ENCODE assay signal across 9 cellular contexts in genomic region chr10:5317547-5318107, GRCh38. TPM values are rescaled to one million over a fixed set of nuclear protein-coding genes. Genes with fewer than 3 reads are reported as not detected.
A peak's percentile ranks its signal among the peaks of the same experiment; 100 is the strongest.
DNase-seq lines count a peak whose midpoint lies in the region; ATAC-seq and TF ChIP-seq lines count a peak whose summit lies in the region.
"Had no signal": no experiment of that assay in that cellular context is flagged by ENCODE, and none has a peak within 500 bp of the region (broad histone marks: within the 10 kb centered on the region; RNA-seq: fewer than 3 reads in every experiment).

No MANE protein-coding gene starts in this region.

- peak overlapping the region; percentile 55; the same call in 1 of the 2 replicates for H2AFZ ChIP-seq in PC-9
- H2AFZ ChIP-seq: parathyroid adenoma had no signal

- peak overlapping the region in 9 of 10 donors; percentile 43 to 75 (median 65) for H3K4me3 Mint-ChIP-seq in naive thymus-derived CD8-positive, alpha-beta T cell

- peaks cover 20 to 43% (median 38%) of the 10 kb centered on the region in 4 donors for H3K4me1 Mint-ChIP-seq in naive thymus-derived CD8-positive, alpha-beta T cell

- H3K27me3 Mint-ChIP-seq in naive thymus-derived CD8-positive, alpha-beta T cell, result no peaks in the 10 kb centered on the region

- ATAC-seq in GM19452 (IDR thresholded peaks at IDR 0.05; ENCODE audit: unreplicated experiment), result peak; percentile 65
- ATAC-seq in naive thymus-derived CD8-positive, alpha-beta T cell, result peak; percentile 87 to 92
- ATAC-seq in upper lobe of right lung, result no peak

- H3K4me1 ChIP-seq in PC-9 (replicated peaks; ENCODE audit: insufficient read depth) (peaks cover 11% of the 10 kb centered on the region), upper lobe of right lung (no peaks in the 10 kb centered on the region)
- H3K4me1 ChIP-seq: parathyroid adenoma had no signal

- no peak overlapping the region for H3K4me3 ChIP-seq in PC-9
- H3K4me3 ChIP-seq in upper lobe of right lung, result no peak overlapping the region

- no peaks in the 10 kb centered on the region for H3F3A ChIP-seq in PC-9 (ENCODE audit: insufficient read depth, low read depth)

- POLR2A ChIA-PET in PC-9 (lab: Charles Lee; ENCODE audit: unreplicated experiment), result interaction anchor here (0.6 to 0.7 kb wide), 4 partner anchors 37 to 1344 kb away, joined by 3 to 8 read pairs (median 6); no protein-coding TSS in a partner anchor
- POLR2A ChIA-PET in naive thymus-derived CD8-positive, alpha-beta T cell (lab: Charles Lee), result interaction anchor here (1.1 to 1.4 kb wide), 4 partner anchors 10 to 25 kb away, joined by 3 to 6 read pairs (median 4); no protein-coding TSS in a partner anchor

- H3K9me3 ChIP-seq in PC-9 (ENCODE audit: insufficient read depth, low read depth) (no peaks in the 10 kb centered on the region), upper lobe of right lung (no peaks in the 10 kb centered on the region)

- H3K36me3 ChIP-seq in PC-9 (ENCODE audit: low read depth) (no peaks in the 10 kb centered on the region), upper lobe of right lung (no peaks in the 10 kb centered on the region)

- no peaks in the 10 kb centered on the region for H3K79me2 ChIP-seq in PC-9 (ENCODE audit: low read depth)
- H3K79me2 ChIP-seq: parathyroid adenoma had no signal

- no peak for TF ChIP-seq CTCF in PC-9 (conservative IDR thresholded peaks at IDR 0.05)
- no peak for TF ChIP-seq CTCF in upper lobe of right lung (IDR thresholded peaks at IDR 0.05)
- no peak for TF ChIP-seq CTCF in GM10266 (IDR thresholded peaks at IDR 0.05; ENCODE audit: control insufficient read depth, insufficient read depth, low read depth, missing control alignments)

- H3K27ac ChIP-seq in PC-9 (peak overlapping the region; percentile 61), upper lobe of right lung (no peak overlapping the region)
- H3K27ac ChIP-seq: parathyroid adenoma had no signal

- H3K27me3 ChIP-seq in PC-9 (ENCODE audit: insufficient read depth, low read depth) (no peaks in the 10 kb centered on the region), upper lobe of right lung (no peaks in the 10 kb centered on the region)

- no TSS peak for BruUV-seq in PC-9 (replicated peaks; lab: Mats Ljungman, UMichigan)

- H3K9me2 ChIP-seq in PC-9 (ENCODE audit: insufficient read depth), result no peaks in the 10 kb centered on the region

- H3K36me3 Mint-ChIP-seq in naive thymus-derived CD8-positive, alpha-beta T cell, result peaks cover 0 to 5% (median 0%) of the 10 kb centered on the region in 3 donors

- H3K9me3 Mint-ChIP-seq in naive thymus-derived CD8-positive, alpha-beta T cell, result peaks cover 0 to 7% (median 0%) of the 10 kb centered on the region in 9 donors

- H3K4me2 ChIP-seq in PC-9, result no peak overlapping the region

- DNase-seq in PC-9 (peak; percentile 70 to 74), activated gamma-delta T cell treated with Interleukin-2 at 50 U/mL for 16 hours (peak; percentile 31), NCI-H510A treated with DMSO at 0.1 percent for 48 hours (lab: John Stamatoyannopoulos, UW) (no peak), upper lobe of right lung (no peak), NCI-H1930 (lab: John Stamatoyannopoulos, UW) (no peak), GM10266 (ENCODE audit: extremely low spot score) (no peak)
- DNase-seq in naive thymus-derived CD8-positive, alpha-beta T cell, result peak in 7 of 10 donors; percentile 3 to 63 (median 26)

- CTCF ChIA-PET in PC-9 (lab: Charles Lee), result no interaction called here

- intact Hi-C loops in PC-9 (cut with micrococcal nuclease; ENCODE audit: unreplicated experiment) (no loop called here), upper lobe of right lung (cut with DNase I) (no loop called here)

- H4K20me1 ChIP-seq in PC-9 (ENCODE audit: insufficient read depth), result no peaks in the 10 kb centered on the region

- H3K27ac Mint-ChIP-seq in naive thymus-derived CD8-positive, alpha-beta T cell, result peak overlapping the region; percentile 20 to 83 (median 53)

RNA-seq across cellular contexts. Expression of gene UCN3, which starts 47.1 kb away (rescaled TPM):
- total RNA-seq in PC-9 (2021), result not detected in 2 replicates
- total RNA-seq in naive thymus-derived CD8-positive, alpha-beta T cell, result not detected
- polyA plus RNA-seq in naive thymus-derived CD8-positive, alpha-beta T cell, result not detected
- total RNA-seq in upper lobe of right lung, result 1.2 TPM

Comparison
In these comparisons a context has a peak if more than half of its experiments do, and no peak if none do; other contexts are left out.
1. DNase-seq: peak in PC-9 (2 of 2), activated gamma-delta T cell treated with Interleukin-2 at 50 U/mL for 16 hours (single experiment) and naive thymus-derived CD8-positive, alpha-beta T cell (7 of 10); none in NCI-H510A treated with DMSO at 0.1 percent for 48 hours (single experiment), upper lobe of right lung (single experiment), NCI-H1930 (0 of 2) and GM10266 (single experiment).